In the genomic region with DNA sequence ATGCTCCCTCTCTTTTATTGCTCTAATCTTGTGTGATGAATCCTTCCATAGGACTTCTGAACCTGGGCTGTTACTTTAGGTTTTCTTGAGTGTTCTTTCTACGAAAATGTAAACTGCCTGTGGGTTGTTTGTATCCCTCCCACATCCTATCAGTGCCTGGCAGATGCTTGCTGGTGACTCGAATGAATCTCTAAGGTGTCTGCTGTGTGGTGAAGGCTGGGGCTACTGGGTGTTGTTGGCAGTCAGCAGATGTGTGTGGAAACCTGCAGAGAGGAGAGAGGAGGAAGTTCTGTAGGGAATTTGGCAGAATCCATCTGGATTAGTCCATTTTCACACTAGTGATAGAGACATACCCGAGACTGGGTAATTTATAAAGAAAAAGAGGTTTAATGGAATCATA, we compare ENCODE assay signal across 31 cellular contexts.
"Had no signal": no experiment of that assay in that cellular context is flagged by ENCODE, and none has a peak within 500 bp of the region (broad histone marks: within the 10 kb centered on the region; RNA-seq: fewer than 3 reads in every experiment).

No MANE protein-coding gene starts in this region.

- H3K36me3 ChIP-seq: ascending aorta, cardiac muscle cell, WERI-Rb-1 had no signal

- H3K9me3 ChIP-seq: ascending aorta had no signal

- H3K27ac ChIP-seq: ascending aorta, cardiac muscle cell, WERI-Rb-1 had no signal

- H3K4me1 ChIP-seq: ascending aorta had no signal

- ATAC-seq: activated CD4-positive, alpha-beta T cell treated with anti-CD3 and anti-CD28 coated beads for 36 hours; activated CD4-positive, CD25-positive, alpha-beta regulatory T cell treated with anti-CD3 and anti-CD28 coated beads, Interleukin-2, amount 50 U/mL, for 24 hours; activated CD8-positive, alpha-beta memory T cell treated with anti-CD3 and anti-CD28 coated beads, Interleukin-2, amount 10 ng/mL, durations not matched to agents 7 days and 5 days; activated CD8-positive, alpha-beta T cell treated with anti-CD3 and anti-CD28 coated beads, Interleukin-2, amount 10 ng/mL, durations not matched to agents 7 days and 5 days; activated naive CD8-positive, alpha-beta T cell treated with anti-CD3 and anti-CD28 coated beads, Interleukin-2, amount 50 U/mL, for 24 hours; WTC11 had no signal

- H3K4me3 ChIP-seq: ascending aorta, cardiac muscle cell had no signal

- DNase-seq: activated CD4-positive, alpha-beta memory T cell treated with anti-CD3 and anti-CD28 coated beads, Interleukin-2, amount 10 ng/mL, durations not matched to agents 7 days and 5 days; activated CD4-positive, alpha-beta T cell treated with anti-CD3 and anti-CD28 coated beads for 1 hour; activated CD4-positive, alpha-beta T cell treated with anti-CD3 and anti-CD28 coated beads for 36 hours; activated CD4-positive, alpha-beta T cell treated with anti-CD3 and anti-CD28 coated beads for 48 hours; activated CD4-positive, alpha-beta T cell treated with anti-CD3 and anti-CD28 coated beads, Interleukin-2, amount 10 ng/mL, durations not matched to agents 7 days and 5 days; activated CD4-positive, alpha-beta T cell treated with anti-CD3 and anti-CD28 coated beads, Interleukin-2, amount 50 U/mL, for 48 hours; activated CD4-positive, CD25-positive, alpha-beta regulatory T cell; activated CD8-positive, alpha-beta memory T cell treated with anti-CD3 and anti-CD28 coated beads for 24 hours; activated CD8-positive, alpha-beta memory T cell treated with anti-CD3 and anti-CD28 coated beads, Interleukin-2, amount 10 ng/mL, durations not matched to agents 7 days and 5 days; activated CD8-positive, alpha-beta memory T cell treated with anti-CD3 and anti-CD28 coated beads, Interleukin-2, amount 50 U/mL, for 48 hours; activated CD8-positive, alpha-beta T cell treated with anti-CD3 and anti-CD28 coated beads, Interleukin-2, amount 10 ng/mL, durations not matched to agents 7 days and 5 days; activated effector memory CD4-positive, alpha-beta T cell treated with Interleukin-2 at 50 U/mL for 16 hours; activated gamma-delta T cell; activated naive CD4-positive, alpha-beta T cell treated with anti-CD3 and anti-CD28 coated beads for 36 hours; activated naive CD4-positive, alpha-beta T cell treated with anti-CD3 and anti-CD28 coated beads, Interleukin-2, amount 50 U/mL, for 16 hours; activated naive CD8-positive, alpha-beta T cell treated with anti-CD3 and anti-CD28 coated beads, Interleukin-2, amount 10 ng/mL, durations not matched to agents 7 days and 5 days; activated naive CD8-positive, alpha-beta T cell treated with anti-CD3 and anti-CD28 coated beads, Interleukin-2, amount 50 U/mL, for 24 hours; activated T-cell treated with anti-CD3 and anti-CD28 coated beads, Interleukin-2, amount 50 U/mL, for 24 hours; activated T-cell treated with anti-CD3 and anti-CD28 coated beads, Interleukin-2, amount 50 U/mL, for 48 hours; amygdala; anterior cingulate cortex; caudate nucleus; cerebellar nuclear complex; T-helper 1 cell; T-helper 2 cell; T-helper 9 cell; WERI-Rb-1 had no signal

- H3K27me3 ChIP-seq: ascending aorta, cardiac muscle cell had no signal
